Comparison of ENCODE assay signal across 1 cellular context in genomic region chr4:122765702-122766352, GRCh38.
TF ChIP-seq lines count a peak whose summit lies in the region.

No MANE protein-coding gene starts in this region.

TF ChIP-seq in SK-N-SH treated with all-trans-retinoic acid at 6 μM for 48 hours, 23 proteins besides CTCF, POLR2A, EP300 and RAD21 (continued from another document):
- TF ChIP-seq CREB5 (CRISPR knock-in tag; IDR thresholded peaks at IDR 0.05; ENCODE audit: low read depth) (no peak), PATZ1 (CRISPR knock-in tag; IDR thresholded peaks at IDR 0.05; ENCODE audit: borderline replicate concordance) (no peak)
TF ChIP-seq in SK-N-SH treated with all-trans-retinoic acid at 6 μM for 48 hours: peak in this region for 0.
